27 cellular contexts compared by ENCODE assay signal in the genomic region with DNA sequence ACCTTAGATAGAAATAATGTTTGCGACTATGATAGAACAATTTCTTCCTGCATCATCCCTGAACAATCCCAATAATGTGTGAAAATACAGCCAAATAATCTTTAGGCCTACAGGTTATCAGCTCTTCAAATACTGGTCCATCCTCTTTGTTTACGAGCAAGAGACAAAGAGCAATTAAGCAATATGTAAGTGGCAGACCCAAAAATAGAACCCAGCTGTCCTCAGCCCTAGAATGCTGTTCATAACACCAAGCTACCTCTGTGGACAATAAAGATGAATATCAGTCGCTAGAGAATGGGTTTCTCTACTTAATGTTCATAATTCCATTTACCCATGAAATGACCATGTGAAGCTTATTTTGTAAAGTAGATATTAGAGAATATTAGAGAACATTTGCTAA.
"Had no signal": no experiment of that assay in that cellular context is flagged by ENCODE, and none has a peak within 500 bp of the region (broad histone marks: within the 10 kb centered on the region; RNA-seq: fewer than 3 reads in every experiment).

No MANE protein-coding gene starts in this region.

- H3K4me3 ChIP-seq: heart right ventricle, neural progenitor cell, right lobe of liver, smooth muscle cell, stomach, thyroid gland, upper lobe of left lung, vagina had no signal

- ATAC-seq: activated CD8-positive, alpha-beta T cell treated with anti-CD3 and anti-CD28 coated beads for 36 hours; activated T-cell treated with anti-CD3 and anti-CD28 coated beads, Interleukin-2, amount 50 U/mL, for 4 hours; activated T-helper 17 cell treated with anti-CD3 and anti-CD28 coated beads, Interleukin-2, amount 50 U/mL, for 72 hours; effector memory CD8-positive, alpha-beta T cell; heart right ventricle; natural killer cell; right lobe of liver; stimulated activated naive B cell treated with anti-CD40 and anti-IgM and Interleukin-4, amounts not matched to agents 10 μg/mL and 1 μg/mL and 100 μg/mL, for 72 hours; WTC11 had no signal

- H3K4me1 ChIP-seq: heart right ventricle, neural progenitor cell, stomach, thyroid gland, upper lobe of left lung, vagina had no signal

- H3K27ac ChIP-seq: heart right ventricle, neural progenitor cell, right lobe of liver, stomach, thyroid gland, upper lobe of left lung, vagina had no signal

- H3K27me3 ChIP-seq: neural progenitor cell, right lobe of liver, thyroid gland, upper lobe of left lung, vagina had no signal

- H3K36me3 ChIP-seq: heart right ventricle, neural progenitor cell, right lobe of liver, stomach, thyroid gland, upper lobe of left lung, vagina had no signal

- DNase-seq: activated CD4-positive, alpha-beta T cell treated with anti-CD3 and anti-CD28 coated beads for 1 hour; activated CD4-positive, alpha-beta T cell treated with anti-CD3 and anti-CD28 coated beads, Interleukin-2, amount 50 U/mL, for 1 hour; activated CD8-positive, alpha-beta T cell treated with anti-CD3 and anti-CD28 coated beads for 36 hours; activated gamma-delta T cell treated with Interleukin-2 at 50 U/mL for 16 hours; activated naive CD4-positive, alpha-beta T cell treated with anti-CD3 and anti-CD28 coated beads, Interleukin-2, amount 50 U/mL, for 16 hours; activated T-cell treated with anti-CD3 and anti-CD28 coated beads, Interleukin-2, amount 50 U/mL, for 4 hours; amniotic stem cell; caudate nucleus; cortex of kidney; effector memory CD8-positive, alpha-beta T cell; erythroblast; heart right ventricle; midbrain; natural killer cell; occipital lobe; right lobe of liver; stimulated activated CD4-positive, alpha-beta T cell treated with anti-CD3 and anti-CD28 coated beads, Interleukin-1b, Interleukin-23, amount 100 ng/mL, for 48 hours; stimulated activated naive B cell treated with anti-CD40 and anti-IgM and Interleukin-4, amounts not matched to agents 10 μg/mL and 1 μg/mL and 100 μg/mL, for 72 hours; stomach; T-helper 2 cell; thyroid gland; upper lobe of left lung had no signal

- H3K9me3 ChIP-seq: heart right ventricle, right lobe of liver, stomach, thyroid gland, upper lobe of left lung, vagina had no signal
